Comparison of ENCODE assay signal across 1 cellular context in the genomic region with DNA sequence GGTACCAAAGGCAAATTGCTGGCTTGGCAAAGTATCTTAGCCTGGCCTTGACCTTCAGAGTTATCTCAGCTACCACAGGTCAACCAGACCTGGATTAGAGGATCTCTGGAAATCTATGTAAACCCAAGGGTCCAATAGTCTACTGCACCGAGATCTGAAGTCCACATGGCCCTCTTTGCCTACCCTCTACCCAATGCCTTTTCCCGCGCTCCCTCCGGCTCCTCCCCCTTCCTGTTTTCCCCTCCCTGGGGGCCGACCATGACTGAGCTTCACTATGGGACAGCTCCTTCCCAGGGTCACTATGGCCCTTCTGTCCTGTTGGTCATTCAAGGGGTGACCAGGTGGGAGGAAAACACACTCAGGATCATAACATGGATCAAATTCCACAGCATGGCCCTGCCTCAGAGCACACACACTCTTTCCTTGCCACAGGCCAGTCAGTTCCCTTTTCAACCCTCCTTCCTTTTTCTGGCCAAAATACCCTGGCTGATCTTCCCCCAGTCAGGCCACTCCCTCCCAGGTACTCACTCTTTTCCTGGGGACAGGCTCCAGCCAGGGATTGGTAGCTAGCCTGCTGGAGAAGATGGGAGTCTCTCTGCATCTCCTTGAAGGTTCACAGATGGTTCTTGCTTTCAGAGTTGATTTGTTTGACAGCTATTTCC.
TF ChIP-seq lines count a peak whose summit lies in the region.

No MANE protein-coding gene starts in this region.

TF ChIP-seq in GM23338, 12 proteins besides CTCF, POLR2A, EP300 and RAD21 (continued from another document):
- TF ChIP-seq, protein P1, sequence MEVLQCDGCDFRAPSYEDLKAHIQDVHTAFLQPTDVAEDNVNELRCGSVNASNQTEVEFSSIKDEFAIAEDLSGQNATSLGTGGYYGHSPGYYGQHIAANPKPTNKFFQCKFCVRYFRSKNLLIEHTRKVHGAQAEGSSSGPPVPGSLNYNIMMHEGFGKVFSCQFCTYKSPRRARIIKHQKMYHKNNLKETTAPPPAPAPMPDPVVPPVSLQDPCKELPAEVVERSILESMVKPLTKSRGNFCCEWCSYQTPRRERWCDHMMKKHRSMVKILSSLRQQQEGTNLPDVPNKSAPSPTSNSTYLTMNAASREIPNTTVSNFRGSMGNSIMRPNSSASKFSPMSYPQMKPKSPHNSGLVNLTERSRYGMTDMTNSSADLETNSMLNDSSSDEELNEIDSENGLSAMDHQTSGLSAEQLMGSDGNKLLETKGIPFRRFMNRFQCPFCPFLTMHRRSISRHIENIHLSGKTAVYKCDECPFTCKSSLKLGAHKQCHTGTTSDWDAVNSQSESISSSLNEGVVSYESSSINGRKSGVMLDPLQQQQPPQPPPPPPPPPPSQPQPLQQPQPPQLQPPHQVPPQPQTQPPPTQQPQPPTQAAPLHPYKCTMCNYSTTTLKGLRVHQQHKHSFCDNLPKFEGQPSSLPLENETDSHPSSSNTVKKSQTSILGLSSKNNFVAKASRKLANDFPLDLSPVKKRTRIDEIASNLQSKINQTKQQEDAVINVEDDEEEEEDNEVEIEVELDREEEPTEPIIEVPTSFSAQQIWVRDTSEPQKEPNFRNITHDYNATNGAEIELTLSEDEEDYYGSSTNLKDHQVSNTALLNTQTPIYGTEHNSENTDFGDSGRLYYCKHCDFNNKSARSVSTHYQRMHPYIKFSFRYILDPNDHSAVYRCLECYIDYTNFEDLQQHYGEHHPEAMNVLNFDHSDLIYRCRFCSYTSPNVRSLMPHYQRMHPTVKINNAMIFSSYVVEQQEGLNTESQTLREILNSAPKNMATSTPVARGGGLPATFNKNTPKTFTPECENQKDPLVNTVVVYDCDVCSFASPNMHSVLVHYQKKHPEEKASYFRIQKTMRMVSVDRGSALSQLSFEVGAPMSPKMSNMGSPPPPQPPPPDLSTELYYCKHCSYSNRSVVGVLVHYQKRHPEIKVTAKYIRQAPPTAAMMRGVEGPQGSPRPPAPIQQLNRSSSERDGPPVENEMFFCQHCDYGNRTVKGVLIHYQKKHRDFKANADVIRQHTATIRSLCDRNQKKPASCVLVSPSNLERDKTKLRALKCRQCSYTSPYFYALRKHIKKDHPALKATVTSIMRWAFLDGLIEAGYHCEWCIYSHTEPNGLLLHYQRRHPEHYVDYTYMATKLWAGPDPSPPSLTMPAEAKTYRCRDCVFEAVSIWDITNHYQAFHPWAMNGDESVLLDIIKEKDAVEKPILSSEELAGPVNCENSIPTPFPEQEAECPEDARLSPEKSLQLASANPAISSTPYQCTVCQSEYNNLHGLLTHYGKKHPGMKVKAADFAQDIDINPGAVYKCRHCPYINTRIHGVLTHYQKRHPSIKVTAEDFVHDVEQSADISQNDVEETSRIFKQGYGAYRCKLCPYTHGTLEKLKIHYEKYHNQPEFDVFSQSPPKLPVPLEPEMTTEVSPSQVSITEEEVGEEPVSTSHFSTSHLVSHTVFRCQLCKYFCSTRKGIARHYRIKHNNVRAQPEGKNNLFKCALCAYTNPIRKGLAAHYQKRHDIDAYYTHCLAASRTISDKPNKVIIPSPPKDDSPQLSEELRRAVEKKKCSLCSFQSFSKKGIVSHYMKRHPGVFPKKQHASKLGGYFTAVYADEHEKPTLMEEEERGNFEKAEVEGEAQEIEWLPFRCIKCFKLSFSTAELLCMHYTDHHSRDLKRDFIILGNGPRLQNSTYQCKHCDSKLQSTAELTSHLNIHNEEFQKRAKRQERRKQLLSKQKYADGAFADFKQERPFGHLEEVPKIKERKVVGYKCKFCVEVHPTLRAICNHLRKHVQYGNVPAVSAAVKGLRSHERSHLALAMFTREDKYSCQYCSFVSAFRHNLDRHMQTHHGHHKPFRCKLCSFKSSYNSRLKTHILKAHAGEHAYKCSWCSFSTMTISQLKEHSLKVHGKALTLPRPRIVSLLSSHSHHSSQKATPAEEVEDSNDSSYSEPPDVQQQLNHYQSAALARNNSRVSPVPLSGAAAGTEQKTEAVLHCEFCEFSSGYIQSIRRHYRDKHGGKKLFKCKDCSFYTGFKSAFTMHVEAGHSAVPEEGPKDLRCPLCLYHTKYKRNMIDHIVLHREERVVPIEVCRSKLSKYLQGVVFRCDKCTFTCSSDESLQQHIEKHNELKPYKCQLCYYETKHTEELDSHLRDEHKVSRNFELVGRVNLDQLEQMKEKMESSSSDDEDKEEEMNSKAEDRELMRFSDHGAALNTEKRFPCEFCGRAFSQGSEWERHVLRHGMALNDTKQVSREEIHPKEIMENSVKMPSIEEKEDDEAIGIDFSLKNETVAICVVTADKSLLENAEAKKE (CRISPR knock-in tag; IDR thresholded peaks at IDR 0.05), result no peak
- TF ChIP-seq, protein P2, sequence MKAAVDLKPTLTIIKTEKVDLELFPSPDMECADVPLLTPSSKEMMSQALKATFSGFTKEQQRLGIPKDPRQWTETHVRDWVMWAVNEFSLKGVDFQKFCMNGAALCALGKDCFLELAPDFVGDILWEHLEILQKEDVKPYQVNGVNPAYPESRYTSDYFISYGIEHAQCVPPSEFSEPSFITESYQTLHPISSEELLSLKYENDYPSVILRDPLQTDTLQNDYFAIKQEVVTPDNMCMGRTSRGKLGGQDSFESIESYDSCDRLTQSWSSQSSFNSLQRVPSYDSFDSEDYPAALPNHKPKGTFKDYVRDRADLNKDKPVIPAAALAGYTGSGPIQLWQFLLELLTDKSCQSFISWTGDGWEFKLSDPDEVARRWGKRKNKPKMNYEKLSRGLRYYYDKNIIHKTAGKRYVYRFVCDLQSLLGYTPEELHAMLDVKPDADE (IDR thresholded peaks at IDR 0.05), result no peak
- TF ChIP-seq NANOG (IDR thresholded peaks at IDR 0.05; ENCODE audit: borderline replicate concordance), result no peak
- TF ChIP-seq, protein P3, sequence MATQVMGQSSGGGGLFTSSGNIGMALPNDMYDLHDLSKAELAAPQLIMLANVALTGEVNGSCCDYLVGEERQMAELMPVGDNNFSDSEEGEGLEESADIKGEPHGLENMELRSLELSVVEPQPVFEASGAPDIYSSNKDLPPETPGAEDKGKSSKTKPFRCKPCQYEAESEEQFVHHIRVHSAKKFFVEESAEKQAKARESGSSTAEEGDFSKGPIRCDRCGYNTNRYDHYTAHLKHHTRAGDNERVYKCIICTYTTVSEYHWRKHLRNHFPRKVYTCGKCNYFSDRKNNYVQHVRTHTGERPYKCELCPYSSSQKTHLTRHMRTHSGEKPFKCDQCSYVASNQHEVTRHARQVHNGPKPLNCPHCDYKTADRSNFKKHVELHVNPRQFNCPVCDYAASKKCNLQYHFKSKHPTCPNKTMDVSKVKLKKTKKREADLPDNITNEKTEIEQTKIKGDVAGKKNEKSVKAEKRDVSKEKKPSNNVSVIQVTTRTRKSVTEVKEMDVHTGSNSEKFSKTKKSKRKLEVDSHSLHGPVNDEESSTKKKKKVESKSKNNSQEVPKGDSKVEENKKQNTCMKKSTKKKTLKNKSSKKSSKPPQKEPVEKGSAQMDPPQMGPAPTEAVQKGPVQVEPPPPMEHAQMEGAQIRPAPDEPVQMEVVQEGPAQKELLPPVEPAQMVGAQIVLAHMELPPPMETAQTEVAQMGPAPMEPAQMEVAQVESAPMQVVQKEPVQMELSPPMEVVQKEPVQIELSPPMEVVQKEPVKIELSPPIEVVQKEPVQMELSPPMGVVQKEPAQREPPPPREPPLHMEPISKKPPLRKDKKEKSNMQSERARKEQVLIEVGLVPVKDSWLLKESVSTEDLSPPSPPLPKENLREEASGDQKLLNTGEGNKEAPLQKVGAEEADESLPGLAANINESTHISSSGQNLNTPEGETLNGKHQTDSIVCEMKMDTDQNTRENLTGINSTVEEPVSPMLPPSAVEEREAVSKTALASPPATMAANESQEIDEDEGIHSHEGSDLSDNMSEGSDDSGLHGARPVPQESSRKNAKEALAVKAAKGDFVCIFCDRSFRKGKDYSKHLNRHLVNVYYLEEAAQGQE (IDR thresholded peaks at IDR 0.05; ENCODE audit: unreplicated experiment), result no peak
- no peak for TF ChIP-seq STAT1 (IDR thresholded peaks at IDR 0.05; ENCODE audit: unreplicated experiment)
- no peak for TF ChIP-seq EZH2phosphoT487 (IDR thresholded peaks at IDR 0.05; ENCODE audit: unreplicated experiment)
- no peak for TF ChIP-seq EZH2 (IDR thresholded peaks at IDR 0.05; ENCODE audit: low read depth, unreplicated experiment)
